ENCODE assay signal across 7 cellular contexts in genomic region chr12:69471667-69472385, GRCh38. TPM values are rescaled to one million over a fixed set of nuclear protein-coding genes. Genes with fewer than 3 reads are reported as not detected.
A peak's percentile ranks its signal among the peaks of the same experiment; 100 is the strongest.
DNase-seq lines count a peak whose midpoint lies in the region; ATAC-seq and TF ChIP-seq lines count a peak whose summit lies in the region.

No MANE protein-coding gene starts in this region.

- ATAC-seq in GM21576 (IDR thresholded peaks at IDR 0.05; ENCODE audit: unreplicated experiment), result no peak

- H3K4me2 ChIP-seq in smooth muscle cell, result peak overlapping the region; percentile 94

- 48% methylated on average over 5 of the region's 5 CpGs for WGBS in smooth muscle cell (ENCODE audit: low lambda C conversion rate)
- WGBS in adrenal gland, 4 donors, result 36 to 43% (median 41%) methylated on average over 5 of the region's 5 CpGs

- no peak for DNase-seq in fibroblast of villous mesenchyme (ENCODE audit: low read depth)
- no peak for DNase-seq in smooth muscle cell (lab: John Stamatoyannopoulos, UW; ENCODE audit: unreplicated experiment)
- no peak for DNase-seq in adrenal gland
- DNase-seq in NCI-H774 (lab: John Stamatoyannopoulos, UW), result no peak

- H3F3A ChIP-seq in smooth muscle cell (ENCODE audit: low read depth), result peaks cover 9% of the 10 kb centered on the region

- TF ChIP-seq CTCF in HEK293 (tag by site-specific recombination; IDR thresholded peaks at IDR 0.05), result no peak
- no peak for TF ChIP-seq CTCF in WI38 (IDR thresholded peaks at IDR 0.05; ENCODE audit: low read depth, low read length)
- no peak for TF ChIP-seq CTCF in fibroblast of villous mesenchyme (IDR thresholded peaks at IDR 0.05; ENCODE audit: insufficient read depth, low read depth, low read length)
- TF ChIP-seq CTCF in smooth muscle cell (IDR thresholded peaks at IDR 0.05; ENCODE audit: borderline replicate concordance, insufficient read depth, poor library complexity, severe bottlenecking), result no peak
- no peak for TF ChIP-seq CTCF in adrenal gland (IDR thresholded peaks at IDR 0.05)

- intact Hi-C loops in adrenal gland (cut with DNase I), result loop anchor here in 1 of 2 donors (5.0 kb wide), 1 partner anchor 60 kb away; no protein-coding TSS in a partner anchor

- H4K20me1 ChIP-seq in smooth muscle cell (ENCODE audit: low read depth), result peaks cover 60% of the 10 kb centered on the region

- POLR2A ChIA-PET in HEK293 (lab: Yijun Ruan, JAX), result interaction anchor here (1.1 to 1.7 kb wide), 2 partner anchors 12 to 98 kb away, joined by 4 to 6 read pairs; no protein-coding TSS in a partner anchor

- TF ChIP-seq POLR2A in adrenal gland (IDR thresholded peaks at IDR 0.05), result no peak

- no peak overlapping the region for H2AFZ ChIP-seq in smooth muscle cell (ENCODE audit: low read depth)

- H3K4me1 ChIP-seq in HEK293 (ENCODE audit: control insufficient read depth, insufficient read depth, low read length) (peaks cover 38% of the 10 kb centered on the region), smooth muscle cell (ENCODE audit: low read depth) (peaks cover 78% of the 10 kb centered on the region), adrenal gland (replicated peaks in 1 of 2) (peaks cover 36 to 61% of the 10 kb centered on the region in 2 donors)

- CTCF ChIA-PET in HEK293 (lab: Yijun Ruan, JAX), result interaction anchor here (0.7 to 5.7 kb wide), 3 partner anchors 99 to 123 kb away, joined by 3 to 38 read pairs (median 4); no protein-coding TSS in a partner anchor

- H3K27me3 ChIP-seq in smooth muscle cell (ENCODE audit: low read depth) (no peaks in the 10 kb centered on the region), adrenal gland (no peaks in the 10 kb centered on the region)

- H3K36me3 ChIP-seq in HEK293 (ENCODE audit: control insufficient read depth in 2 of 2, insufficient read depth in 1 of 2, low read length in 2 of 2) (no peaks in the 10 kb centered on the region), smooth muscle cell (ENCODE audit: low read depth) (no peaks in the 10 kb centered on the region), adrenal gland (replicated peaks in 1 of 2) (no peaks in the 10 kb centered on the region)

- H3K27ac ChIP-seq in HEK293 (ENCODE audit: extremely low read depth, low read depth, low read length) (no peak overlapping the region), smooth muscle cell (ENCODE audit: low read depth) (peak overlapping the region; percentile 98), adrenal gland (peak overlapping the region in 2 of 5 donors; percentile 9 to 97)

- peak overlapping the region; percentile 98 for H3K9ac ChIP-seq in smooth muscle cell (ENCODE audit: low read depth)

- H3K9me3 ChIP-seq in HEK293 (ENCODE audit: control insufficient read depth, insufficient read depth, low read depth, low read length), result no peaks in the 10 kb centered on the region
- H3K9me3 ChIP-seq in smooth muscle cell (replicated peaks; ENCODE audit: low read depth), result no peaks in the 10 kb centered on the region
- no peaks in the 10 kb centered on the region for H3K9me3 ChIP-seq in adrenal gland (replicated peaks in 1 of 3)

- H3K79me2 ChIP-seq in smooth muscle cell (ENCODE audit: low read depth), result peaks cover 72% of the 10 kb centered on the region

- H3K4me3 ChIP-seq in HEK293 (ENCODE audit: low read depth, low read length) (peak overlapping the region; percentile 98; the same call in 1 of the 2 replicates), WI38 (ENCODE audit: low read depth, low read length) (peak overlapping the region; percentile 88), fibroblast of villous mesenchyme (ENCODE audit: low read depth, low read length) (peak overlapping the region; percentile 69), smooth muscle cell (peak overlapping the region; percentile 76), adrenal gland (peak overlapping the region in 1 of 4 donors; percentile 67)

TF ChIP-seq in HEK293, 187 proteins besides CTCF, POLR2A, EP300 and RAD21:
- TF ChIP-seq SP2 (tag by site-specific recombination; IDR thresholded peaks at IDR 0.05) (peak; percentile 25; the same call in 1 of the 2 replicates), PRDM1 (tag by site-specific recombination; IDR thresholded peaks at IDR 0.05) (peak; percentile 30), PRDM6 (tag by site-specific recombination; IDR thresholded peaks at IDR 0.05) (peak; percentile 78), GLI2 (tag by site-specific recombination; IDR thresholded peaks at IDR 0.05; ENCODE audit: borderline replicate concordance, low read depth) (no peak)
- TF ChIP-seq, protein P1, sequence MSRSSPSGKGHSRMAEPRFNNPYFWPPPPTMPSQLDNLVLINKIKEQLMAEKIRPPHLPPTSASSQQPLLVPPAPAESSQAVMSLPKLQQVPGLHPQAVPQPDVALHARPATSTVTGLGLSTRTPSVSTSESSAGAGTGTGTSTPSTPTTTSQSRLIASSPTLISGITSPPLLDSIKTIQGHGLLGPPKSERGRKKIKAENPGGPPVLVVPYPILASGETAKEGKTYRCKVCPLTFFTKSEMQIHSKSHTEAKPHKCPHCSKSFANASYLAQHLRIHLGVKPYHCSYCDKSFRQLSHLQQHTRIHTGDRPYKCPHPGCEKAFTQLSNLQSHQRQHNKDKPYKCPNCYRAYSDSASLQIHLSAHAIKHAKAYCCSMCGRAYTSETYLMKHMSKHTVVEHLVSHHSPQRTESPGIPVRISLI (tag by site-specific recombination; IDR thresholded peaks at IDR 0.05), result peak; percentile 63

RNA-seq across cellular contexts. Expression of gene FRS2, which starts 1.6 kb away (rescaled TPM):
- total RNA-seq in fibroblast of villous mesenchyme (57.3 and 70.0 TPM in 2 replicates), smooth muscle cell (90.2 and 169 TPM in 2 replicates), adrenal gland (10 to 100 TPM; 36.2 to 86.1 (median 47.0) TPM)
- polyA plus RNA-seq in smooth muscle cell (21.6 and 23.8 TPM in 2 replicates), adrenal gland (10 to 100 TPM in 1 of 3 donors, 1 to 10 TPM in 2; 4.8 to 25.2 (median 7.3) TPM)
